30 cellular contexts compared by ENCODE assay signal in the genomic region with DNA sequence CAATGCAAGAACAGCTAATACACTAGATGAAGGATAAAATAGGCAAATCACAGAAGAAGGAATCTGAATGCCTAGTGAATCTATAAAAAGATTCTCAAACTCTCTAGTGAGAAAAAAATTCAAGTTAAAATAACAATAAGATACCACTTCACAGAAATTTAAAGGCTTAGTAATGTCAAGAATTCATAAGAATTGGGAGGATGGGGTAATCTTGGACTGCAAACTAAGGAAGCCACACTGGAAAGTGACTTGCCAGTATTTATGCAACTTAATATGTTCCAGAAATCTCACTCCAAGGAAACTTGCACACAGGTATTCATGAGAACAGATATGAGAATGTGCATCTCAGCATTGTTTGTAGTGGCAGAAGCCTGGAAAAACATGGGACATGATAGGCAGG.
"Had no signal": no experiment of that assay in that cellular context is flagged by ENCODE, and none has a peak within 500 bp of the region (broad histone marks: within the 10 kb centered on the region; RNA-seq: fewer than 3 reads in every experiment).

No MANE protein-coding gene starts in this region.

- H3K4me3 ChIP-seq: adrenal gland had no signal

- H3K4me1 ChIP-seq: adrenal gland had no signal

- H3K36me3 Mint-ChIP-seq: activated CD8-positive, alpha-beta memory T cell treated with anti-CD3 and anti-CD28 coated beads, Interleukin-2, amount 10 ng/mL, durations not matched to agents 7 days and 5 days; activated naive CD4-positive, alpha-beta T cell treated with anti-CD3 and anti-CD28 coated beads, Interleukin-2, amount 50 U/mL, for 24 hours; activated naive CD8-positive, alpha-beta T cell treated with anti-CD3 and anti-CD28 coated beads, Interleukin-2, amount 10 ng/mL, durations not matched to agents 7 days and 5 days; brain had no signal

- DNase-seq: activated CD4-positive, alpha-beta memory T cell treated with anti-CD3 and anti-CD28 coated beads, Interleukin-2, amount 10 ng/mL, durations not matched to agents 7 days and 5 days; activated CD4-positive, alpha-beta T cell treated with anti-CD3 and anti-CD28 coated beads for 1 hour; activated CD4-positive, alpha-beta T cell treated with anti-CD3 and anti-CD28 coated beads for 48 hours; activated CD4-positive, CD25-positive, alpha-beta regulatory T cell; activated CD8-positive, alpha-beta memory T cell treated with anti-CD3 and anti-CD28 coated beads for 24 hours; activated CD8-positive, alpha-beta memory T cell treated with anti-CD3 and anti-CD28 coated beads, Interleukin-2, amount 10 ng/mL, durations not matched to agents 7 days and 5 days; activated CD8-positive, alpha-beta memory T cell treated with anti-CD3 and anti-CD28 coated beads, Interleukin-2, amount 50 U/mL, for 48 hours; activated effector memory CD4-positive, alpha-beta T cell treated with anti-CD3 and anti-CD28 coated beads, Interleukin-2, amount 50 U/mL, for 16 hours; activated naive CD4-positive, alpha-beta T cell; activated naive CD8-positive, alpha-beta T cell treated with anti-CD3 and anti-CD28 coated beads, Interleukin-2, amount 10 ng/mL, durations not matched to agents 7 days and 5 days; activated T-cell treated with anti-CD3 and anti-CD28 coated beads, Interleukin-2, amount 50 U/mL, for 48 hours; adrenal gland; caudate nucleus; Karpas-422; KBM-7; NCI-H1105; NCI-H1417 treated with DMSO at 0.1 percent for 48 hours; NCI-H187 treated with DMSO at 0.1 percent for 48 hours; NCI-H2081; NCI-H2171 treated with DMSO at 0.1 percent for 48 hours; NCI-H2227 treated with DMSO at 0.1 percent for 48 hours; NCI-H446 treated with DMSO at 0.1 percent for 48 hours; NCI-H524; OCI-M1; Right ventricle myocardium superior; T1000; WERI-Rb-1 had no signal

- H3K27ac ChIP-seq: adrenal gland, WERI-Rb-1 had no signal

- H3K9me3 ChIP-seq: adrenal gland had no signal

- H3K9me3 Mint-ChIP-seq: activated CD4-positive, alpha-beta memory T cell treated with anti-CD3 and anti-CD28 coated beads, Interleukin-2, amount 10 ng/mL, durations not matched to agents 7 days and 5 days; activated naive CD4-positive, alpha-beta T cell treated with anti-CD3 and anti-CD28 coated beads, Interleukin-2, amount 50 U/mL, for 24 hours; activated naive CD8-positive, alpha-beta T cell treated with anti-CD3 and anti-CD28 coated beads, Interleukin-2, amount 10 ng/mL, durations not matched to agents 7 days and 5 days; activated T-helper 17 cell treated with anti-CD3 and anti-CD28 coated beads, Interleukin-2, amount 50 U/mL, for 72 hours; brain had no signal

- H3K27me3 ChIP-seq: adrenal gland had no signal

- H3K4me1 Mint-ChIP-seq: activated CD4-positive, alpha-beta memory T cell treated with anti-CD3 and anti-CD28 coated beads, Interleukin-2, amount 10 ng/mL, durations not matched to agents 7 days and 5 days; activated CD8-positive, alpha-beta memory T cell treated with anti-CD3 and anti-CD28 coated beads, Interleukin-2, amount 10 ng/mL, durations not matched to agents 7 days and 5 days; activated naive CD4-positive, alpha-beta T cell treated with anti-CD3 and anti-CD28 coated beads, Interleukin-2, amount 50 U/mL, for 24 hours; activated naive CD8-positive, alpha-beta T cell treated with anti-CD3 and anti-CD28 coated beads, Interleukin-2, amount 10 ng/mL, durations not matched to agents 7 days and 5 days; activated T-helper 17 cell treated with anti-CD3 and anti-CD28 coated beads, Interleukin-2, amount 50 U/mL, for 72 hours; brain had no signal

- H3K4me3 Mint-ChIP-seq: activated CD4-positive, alpha-beta memory T cell treated with anti-CD3 and anti-CD28 coated beads, Interleukin-2, amount 10 ng/mL, durations not matched to agents 7 days and 5 days; activated CD8-positive, alpha-beta memory T cell treated with anti-CD3 and anti-CD28 coated beads, Interleukin-2, amount 10 ng/mL, durations not matched to agents 7 days and 5 days; activated naive CD4-positive, alpha-beta T cell treated with anti-CD3 and anti-CD28 coated beads, Interleukin-2, amount 50 U/mL, for 24 hours; activated naive CD8-positive, alpha-beta T cell treated with anti-CD3 and anti-CD28 coated beads, Interleukin-2, amount 10 ng/mL, durations not matched to agents 7 days and 5 days; activated T-helper 17 cell treated with anti-CD3 and anti-CD28 coated beads, Interleukin-2, amount 50 U/mL, for 72 hours; brain had no signal

- H3K36me3 ChIP-seq: adrenal gland, WERI-Rb-1 had no signal

- ATAC-seq: activated CD8-positive, alpha-beta memory T cell treated with anti-CD3 and anti-CD28 coated beads, Interleukin-2, amount 10 ng/mL, durations not matched to agents 7 days and 5 days; activated T-helper 17 cell treated with anti-CD3 and anti-CD28 coated beads, Interleukin-2, amount 50 U/mL, for 72 hours had no signal

- H3K27ac Mint-ChIP-seq: activated CD4-positive, alpha-beta memory T cell treated with anti-CD3 and anti-CD28 coated beads, Interleukin-2, amount 10 ng/mL, durations not matched to agents 7 days and 5 days; activated CD8-positive, alpha-beta memory T cell treated with anti-CD3 and anti-CD28 coated beads, Interleukin-2, amount 10 ng/mL, durations not matched to agents 7 days and 5 days; activated naive CD4-positive, alpha-beta T cell treated with anti-CD3 and anti-CD28 coated beads, Interleukin-2, amount 50 U/mL, for 24 hours; activated naive CD8-positive, alpha-beta T cell treated with anti-CD3 and anti-CD28 coated beads, Interleukin-2, amount 10 ng/mL, durations not matched to agents 7 days and 5 days; activated T-helper 17 cell treated with anti-CD3 and anti-CD28 coated beads, Interleukin-2, amount 50 U/mL, for 72 hours; brain had no signal

- H3K27me3 Mint-ChIP-seq: activated CD4-positive, alpha-beta memory T cell treated with anti-CD3 and anti-CD28 coated beads, Interleukin-2, amount 10 ng/mL, durations not matched to agents 7 days and 5 days; activated T-helper 17 cell treated with anti-CD3 and anti-CD28 coated beads, Interleukin-2, amount 50 U/mL, for 72 hours had no signal
